Comparison of ENCODE assay signal across 27 cellular contexts in genomic region chr5:137034213-137034612, GRCh38.
DNase-seq lines count a peak whose midpoint lies in the region; ATAC-seq, FAIRE-seq and TF ChIP-seq lines count a peak whose summit lies in the region.
"Had no signal": no experiment of that assay in that cellular context is flagged by ENCODE, and none has a peak within 500 bp of the region (broad histone marks: within the 10 kb centered on the region; RNA-seq: fewer than 3 reads in every experiment).

No MANE protein-coding gene starts in this region.

- CTCF ChIA-PET in H1 (lab: Charles Lee; ENCODE audit: partially characterized antibody): interaction anchor here (0.7 kb wide), 1 partner anchor 406 kb away, joined by 3 read pairs; no protein-coding TSS in a partner anchor

- H3K27me3 Mint-ChIP-seq in neural progenitor cell (ENCODE audit: insufficient read depth, low read depth): no peaks in the 10 kb centered on the region
- H3K27me3 Mint-ChIP-seq: CD4-positive, alpha-beta memory T cell had no signal

- TF ChIP-seq POLR2A in H1 (IDR thresholded peaks at IDR 0.05; ENCODE audit: control extremely low read depth in 1 of 2, low read depth in 2 of 2, low read length in 2 of 2) (no peak), esophagus muscularis mucosa (IDR thresholded peaks at IDR 0.05; ENCODE audit: low read depth) (no peak)

- ATAC-seq in HG02571 (IDR thresholded peaks at IDR 0.05; ENCODE audit: unreplicated experiment): no peak
- ATAC-seq: GM12878 had no signal

- H4K91ac ChIP-seq in H1 (replicated peaks; ENCODE audit: insufficient read length, low read length): no peak overlapping the region

- H3K9me2 ChIP-seq in neural cell (ENCODE audit: insufficient read depth, low read length): no peaks in the 10 kb centered on the region

- H3K27ac ChIP-seq in H1 (ENCODE audit: low read depth, low read length) (no peak overlapping the region), esophagus muscularis mucosa (replicated peaks in 1 of 4) (no peak overlapping the region), neural cell (ENCODE audit: low read length) (peak overlapping the region; percentile 89), neural progenitor cell (no peak overlapping the region)
- H3K27ac ChIP-seq: BLaER1 had no signal

- no peak overlapping the region for H3K56ac ChIP-seq in H1 (replicated peaks; ENCODE audit: insufficient read length, low read depth, low read length)

- H3K18ac ChIP-seq in H1 (ENCODE audit: extremely low read depth, low read length): no peak overlapping the region

- TF ChIP-seq RAD21 in H1 (IDR thresholded peaks at IDR 0.05 in 1 of 2, conservative IDR thresholded peaks at IDR 0.05 in 1 of 2; ENCODE audit: low read depth in 2 of 2, low read length in 2 of 2): no peak
- TF ChIP-seq RAD21 in neural cell (conservative IDR thresholded peaks at IDR 0.05): no peak

- H2BK120ac ChIP-seq in H1 (replicated peaks; ENCODE audit: low read depth, low read length): no peak overlapping the region

- H3K4me3 Mint-ChIP-seq in neural progenitor cell: no peak overlapping the region
- H3K4me3 Mint-ChIP-seq: CD14-positive monocyte; CD4-positive, alpha-beta memory T cell; CD8-positive, alpha-beta memory T cell had no signal

- H2AFZ ChIP-seq in H1 (ENCODE audit: low read length) (no peak overlapping the region), neural cell (ENCODE audit: low read depth, low read length) (no peak overlapping the region), neural progenitor cell (replicated peaks) (no peak overlapping the region)

- TF ChIP-seq CTCF in H1 (IDR thresholded peaks at IDR 0.05; ENCODE audit: control extremely low read depth in 1 of 3, insufficient read depth in 1 of 3, low read depth in 1 of 3, low read length in 3 of 3) (no peak), esophagus muscularis mucosa (IDR thresholded peaks at IDR 0.05) (no peak), neural cell (IDR thresholded peaks at IDR 0.05; ENCODE audit: poor library complexity, severe bottlenecking) (no peak), neural progenitor cell (IDR thresholded peaks at IDR 0.05) (no peak)

- peaks cover 20% of the 10 kb centered on the region for H3K4me1 Mint-ChIP-seq in neural progenitor cell
- H3K4me1 Mint-ChIP-seq: CD14-positive monocyte; CD4-positive, alpha-beta memory T cell; CD4-positive, CD25-positive, alpha-beta regulatory T cell; CD8-positive, alpha-beta memory T cell had no signal

- no peaks in the 10 kb centered on the region for H3K79me1 ChIP-seq in H1 (ENCODE audit: low read depth, low read length)

- H3K23ac ChIP-seq in H1 (ENCODE audit: insufficient read length): no peak overlapping the region

- H2AK5ac ChIP-seq in H1 (ENCODE audit: low read depth, low read length): 0 out of 2 replicates have a peak overlapping the region, but pooled peaks have one; percentile 39

- POLR2A ChIA-PET in H1 (lab: Charles Lee; ENCODE audit: partially characterized antibody): no interaction called here

- no peak for FAIRE-seq in H1 (lab: Jason Lieb, UNC)
- FAIRE-seq: A204.1, GM12878, GM12892, GM18507 had no signal

- H3K4me3 ChIP-seq in H1 (ENCODE audit: extremely low read depth in 1 of 4, insufficient read depth in 2 of 4, low read depth in 3 of 4, low read length in 4 of 4) (no peak overlapping the region), esophagus muscularis mucosa (no peak overlapping the region), neural cell (ENCODE audit: low read length) (no peak overlapping the region), neural progenitor cell (no peak overlapping the region)
- H3K4me3 ChIP-seq: BLaER1, GM12878 had no signal

- H4K5ac ChIP-seq in H1 (ENCODE audit: insufficient read length, low read depth, low read length): no peak overlapping the region

- 87% methylated on average over 4 of the region's 4 CpGs; no CpG with 5 or more reads in 1 of the 2 experiments for WGBS in H1 (ENCODE audit: extremely low coverage in 1 of 2, insufficient coverage in 1 of 2, insufficient read length in 1 of 2, insufficient replicate concordance in 2 of 2, low coverage in 1 of 2, low lambda C conversion rate in 2 of 2, missing lambda C conversion rate in 1 of 2), 2 experiments
- WGBS in esophagus muscularis mucosa: 84% methylated on average over 3 of the region's 4 CpGs

- no peak overlapping the region for H2BK5ac ChIP-seq in H1 (ENCODE audit: low read depth, low read length)

- no peak overlapping the region for H3K14ac ChIP-seq in H1 (ENCODE audit: insufficient read length)

- no peak overlapping the region for H3K4ac ChIP-seq in H1 (replicated peaks; ENCODE audit: insufficient read length, low read depth, low read length)

- H2BK20ac ChIP-seq in H1 (ENCODE audit: low read length): no peak overlapping the region

- H3K27ac Mint-ChIP-seq in neural progenitor cell: no peak overlapping the region
- H3K27ac Mint-ChIP-seq: CD14-positive monocyte; CD4-positive, alpha-beta memory T cell; CD4-positive, CD25-positive, alpha-beta regulatory T cell; CD8-positive, alpha-beta memory T cell had no signal

- no peaks in the 10 kb centered on the region for H3K36me3 ChIP-seq in H1 (ENCODE audit: control insufficient read depth in 2 of 4, insufficient read depth in 4 of 4, low read length in 3 of 4)
- H3K36me3 ChIP-seq in esophagus muscularis mucosa: no peaks in the 10 kb centered on the region
- no peaks in the 10 kb centered on the region for H3K36me3 ChIP-seq in neural cell (ENCODE audit: insufficient read depth, low read length)
- no peaks in the 10 kb centered on the region for H3K36me3 ChIP-seq in neural progenitor cell
- H3K36me3 ChIP-seq: BE2C, BLaER1 had no signal

- H3K4me1 ChIP-seq in H1 (replicated peaks in 1 of 4; ENCODE audit: control insufficient read depth in 3 of 4, insufficient read depth in 4 of 4, low read length in 3 of 4): peaks cover 2 to 14% (median 12%) of the 10 kb centered on the region in 4 experiments; a peak in 4 of 7 replicates
- H3K4me1 ChIP-seq in esophagus muscularis mucosa: no peaks in the 10 kb centered on the region
- peaks cover 15% of the 10 kb centered on the region for H3K4me1 ChIP-seq in neural progenitor cell
- H3K4me1 ChIP-seq: BE2C, BLaER1 had no signal

- H4K20me1 ChIP-seq in H1 (replicated peaks in 1 of 2; ENCODE audit: control insufficient read depth in 1 of 2, insufficient read depth in 2 of 2, low read length in 2 of 2) (no peaks in the 10 kb centered on the region), neural cell (ENCODE audit: insufficient read depth) (no peaks in the 10 kb centered on the region), neural progenitor cell (ENCODE audit: low read depth) (no peaks in the 10 kb centered on the region)
- H4K20me1 ChIP-seq: BLaER1 had no signal

- H2BK15ac ChIP-seq in H1 (ENCODE audit: low read length): no peak overlapping the region

- no peak for DNase-seq in H1 (ENCODE audit: low read depth in 1 of 2, low spot score in 2 of 2)
- DNase-seq in esophagus muscularis mucosa (ENCODE audit: extremely low spot score): peak; percentile 79
- no peak for DNase-seq in neural progenitor cell (ENCODE audit: low spot score)
- DNase-seq in retina: no peak
- DNase-seq: 8988T; ACHN; BE2C; C1 segment of cervical spinal cord; CD4-positive, alpha-beta memory T cell; CD4-positive, CD25-positive, alpha-beta regulatory T cell; CD8-positive, alpha-beta memory T cell; COR-L47; DMS 273 treated with DMSO at 0.1 percent for 48 hours; DMS153; DMS53; DMS79; DND-41; EL; GDM1 had no signal

- H3K4me2 ChIP-seq in H1 (ENCODE audit: insufficient read depth in 1 of 2, low read depth in 2 of 2, low read length in 2 of 2) (no peak overlapping the region), neural cell (ENCODE audit: low read length) (no peak overlapping the region), neural progenitor cell (no peak overlapping the region)
- H3K4me2 ChIP-seq: BLaER1 had no signal

- no peak overlapping the region for H4K8ac ChIP-seq in H1 (ENCODE audit: extremely low read depth, insufficient read depth, low read length)

- H3K27me3 ChIP-seq in H1 (replicated peaks in 1 of 4; ENCODE audit: control insufficient read depth in 3 of 4, extremely low read depth in 1 of 4, insufficient read depth in 3 of 4, low read length in 3 of 4): no peaks in the 10 kb centered on the region
- peaks cover 0 to 12% (median 3%) of the 10 kb centered on the region in 4 donors for H3K27me3 ChIP-seq in esophagus muscularis mucosa
- H3K27me3 ChIP-seq in neural cell (ENCODE audit: insufficient read depth, low read depth, low read length): no peaks in the 10 kb centered on the region
- no peaks in the 10 kb centered on the region for H3K27me3 ChIP-seq in neural progenitor cell
- H3K27me3 ChIP-seq: BE2C, BLaER1 had no signal

- no peaks in the 10 kb centered on the region for H3K9me3 Mint-ChIP-seq in neural progenitor cell

- H3K9me3 ChIP-seq in H1 (ENCODE audit: insufficient read depth in 2 of 2, low read depth in 1 of 2, low read length in 1 of 2): no peaks in the 10 kb centered on the region
- H3K9me3 ChIP-seq in esophagus muscularis mucosa: no peaks in the 10 kb centered on the region
- no peaks in the 10 kb centered on the region for H3K9me3 ChIP-seq in neural cell (ENCODE audit: low read length)
- no peaks in the 10 kb centered on the region for H3K9me3 ChIP-seq in neural progenitor cell (ENCODE audit: low read depth)
- H3K9me3 ChIP-seq: BE2C, BLaER1 had no signal

- H3K9ac ChIP-seq in H1 (replicated peaks in 1 of 4; ENCODE audit: extremely low read depth in 1 of 4, low read depth in 3 of 4, low read length in 3 of 4) (no peak overlapping the region), neural cell (ENCODE audit: low read length) (peak overlapping the region; percentile 50), neural progenitor cell (no peak overlapping the region)
- H3K9ac ChIP-seq: BLaER1 had no signal

- intact Hi-C loops in esophagus muscularis mucosa (cut with DNase I): no loop called here

- H3K79me2 ChIP-seq in H1 (ENCODE audit: control insufficient read depth in 1 of 2, insufficient read depth in 2 of 2, low read length in 2 of 2) (no peaks in the 10 kb centered on the region), neural cell (replicated peaks; ENCODE audit: insufficient read depth, low read length) (no peaks in the 10 kb centered on the region), neural progenitor cell (ENCODE audit: low read depth) (no peaks in the 10 kb centered on the region)

- H3K23me2 ChIP-seq in H1 (ENCODE audit: low read depth, low read length): no peaks in the 10 kb centered on the region

- H2BK12ac ChIP-seq in H1 (ENCODE audit: low read depth, low read length): no peak overlapping the region

- no peaks in the 10 kb centered on the region for H3K36me3 Mint-ChIP-seq in neural progenitor cell
- H3K36me3 Mint-ChIP-seq: CD14-positive monocyte; CD4-positive, alpha-beta memory T cell; CD8-positive, alpha-beta memory T cell had no signal

- TF ChIP-seq EP300 in H1 (IDR thresholded peaks at IDR 0.05; ENCODE audit: borderline replicate concordance in 1 of 2, low read depth in 2 of 2, low read length in 2 of 2) (no peak), esophagus muscularis mucosa (IDR thresholded peaks at IDR 0.05) (no peak), neural cell (conservative IDR thresholded peaks at IDR 0.05; ENCODE audit: poor library complexity, severe bottlenecking) (no peak)

- H3F3A ChIP-seq in neural cell (ENCODE audit: insufficient read depth, low read length, poor library complexity, severe bottlenecking) (peaks cover 2% of the 10 kb centered on the region), neural progenitor cell (ENCODE audit: low read depth) (no peaks in the 10 kb centered on the region)

TF ChIP-seq in neural cell, 6 proteins besides CTCF, POLR2A, EP300 and RAD21 (continues in another document):
- TF ChIP-seq SMC3 (conservative IDR thresholded peaks at IDR 0.05; ENCODE audit: poor library complexity) (no peak), POLR2AphosphoS5 (IDR thresholded peaks at IDR 0.05) (no peak)
